9 cellular contexts compared by ENCODE assay signal in genomic region chr17:17021194-17021863, GRCh38. TPM values are rescaled to one million over a fixed set of nuclear protein-coding genes. Genes with fewer than 3 reads are reported as not detected.
DNase-seq lines count a peak whose midpoint lies in the region; ATAC-seq and TF ChIP-seq lines count a peak whose summit lies in the region.
"Had no signal": no experiment of that assay in that cellular context is flagged by ENCODE, and none has a peak within 500 bp of the region (broad histone marks: within the 10 kb centered on the region; RNA-seq: fewer than 3 reads in every experiment).

No MANE protein-coding gene starts in this region.

- POLR2A ChIA-PET in HEK293T (lab: Yijun Ruan, JAX): no interaction called here

- TF ChIP-seq POLR2A in testis (IDR thresholded peaks at IDR 0.05): no peak

- H3K4me3 ChIP-seq in coronary artery (peak overlapping the region; percentile 32), lower lobe of right lung (no peak overlapping the region), testis (no peak overlapping the region)

- H3K4me1 ChIP-seq in lower lobe of right lung (peaks cover 45% of the 10 kb centered on the region), testis (peaks cover 19% of the 10 kb centered on the region)

- intact Hi-C loops in lower lobe of right lung (cut with DNase I) (no loop called here), testis (cut with DNase I; ENCODE audit: low total_unique reads) (no loop called here)

- H3K9me3 ChIP-seq in lower lobe of right lung (no peaks in the 10 kb centered on the region), testis (no peaks in the 10 kb centered on the region)

- H3K36me3 ChIP-seq in lower lobe of right lung (no peaks in the 10 kb centered on the region), testis (ENCODE audit: low read depth, missing control alignments) (no peaks in the 10 kb centered on the region)

- H3K27me3 ChIP-seq in lower lobe of right lung (ENCODE audit: low read depth) (no peaks in the 10 kb centered on the region), testis (no peaks in the 10 kb centered on the region)

- CTCF ChIA-PET in HEK293T (lab: Yijun Ruan, JAX): no interaction called here

- H3K27ac ChIP-seq in coronary artery (peak overlapping the region; percentile 63 to 87), lower lobe of right lung (peak overlapping the region; percentile 65), testis (peak overlapping the region; percentile 47 to 69)

- TF ChIP-seq CTCF in coronary artery (IDR thresholded peaks at IDR 0.05) (no peak), lower lobe of right lung (IDR thresholded peaks at IDR 0.05) (no peak), testis (IDR thresholded peaks at IDR 0.05) (no peak)

- ATAC-seq in lower lobe of right lung (peak; percentile 72 to 77), HG03175 (IDR thresholded peaks at IDR 0.05; ENCODE audit: unreplicated experiment) (no peak), HG03378 (IDR thresholded peaks at IDR 0.05; ENCODE audit: unreplicated experiment) (no peak)

- 43 to 57% methylated on average over 6 to 15 of the region's 15 CpGs for WGBS in testis, 2 donors

- DNase-seq in HT-29 (ENCODE audit: low spot score): peak; percentile 42
- no peak for DNase-seq in coronary artery (ENCODE audit: low spot score)
- DNase-seq in lower lobe of right lung: peak; percentile 70
- DNase-seq in testis: peak; percentile 86
- no peak for DNase-seq in activated T-cell treated with anti-CD3 and anti-CD28 coated beads for 4 hours
- DNase-seq in HEK293T (ENCODE audit: extremely low spot score): no peak
- DNase-seq: DMS79 treated with DMSO at 0.1 percent for 48 hours had no signal

TF ChIP-seq in HEK293T, 16 proteins besides CTCF, POLR2A, EP300 and RAD21:
- TF ChIP-seq SUZ12 (IDR thresholded peaks at IDR 0.05): no peak
- no peak for TF ChIP-seq FOXM1 (IDR thresholded peaks at IDR 0.05; ENCODE audit: borderline replicate concordance)
- no peak for TF ChIP-seq FOXK2 (IDR thresholded peaks at IDR 0.05)
- no peak for TF ChIP-seq PKNOX1 (IDR thresholded peaks at IDR 0.05)

RNA-seq across cellular contexts. Expression of gene MPRIP, which starts 20.9 kb away (rescaled TPM):
- 147 and 162 TPM in 2 replicates for total RNA-seq in HT-29 (2014; rRNA removed; shearing (Covaris generic))
- total RNA-seq in lower lobe of right lung: 232 TPM
- 100 to 1,000 TPM; 304 to 337 TPM for total RNA-seq in testis
- 191 TPM for polyA plus RNA-seq in testis (ENCODE audit: insufficient read depth, low read depth, low replicate concordance)

RNA-seq across cellular contexts. Expression of gene TNFRSF13B, which starts 49.4 kb away (rescaled TPM):
- not detected in 2 replicates for total RNA-seq in HT-29 (2014; rRNA removed; shearing (Covaris generic))
- 0.27 TPM for total RNA-seq in lower lobe of right lung
- not detected for total RNA-seq in testis
- 0.59 TPM for polyA plus RNA-seq in testis (ENCODE audit: insufficient read depth, low read depth, low replicate concordance)

Comparison
In these comparisons a context has a peak if more than half of its experiments do, and no peak if none do; other contexts are left out.
1. DNase-seq: peak in HT-29 (single experiment), lower lobe of right lung (single experiment) and testis (single experiment); none in coronary artery (single experiment), activated T-cell treated with anti-CD3 and anti-CD28 coated beads for 4 hours (single experiment) and HEK293T (single experiment).
2. ATAC-seq: peak in lower lobe of right lung (2 of 2); none in HG03175 (single experiment) and HG03378 (single experiment).
3. Peak in every context shown above with its lines, with median percentiles within 50 percentile points of each other: H3K27ac ChIP-seq.